ENCODE assay signal across 33 cellular contexts in genomic region chr2:60377825-60378224, GRCh38.
"Had no signal": no experiment of that assay in that cellular context is flagged by ENCODE, and none has a peak within 500 bp of the region (broad histone marks: within the 10 kb centered on the region; RNA-seq: fewer than 3 reads in every experiment).

No MANE protein-coding gene starts in this region.

- H3K36me3 ChIP-seq: adrenal gland, colonic mucosa had no signal

- FAIRE-seq: astrocyte, TTC549 had no signal

- DNase-seq: activated B cell treated with CpG ODN at 0.5 μM for 24 hours; activated CD4-positive, alpha-beta memory T cell treated with anti-CD3 and anti-CD28 coated beads for 36 hours; activated CD4-positive, alpha-beta T cell treated with anti-CD3 and anti-CD28 coated beads for 4 hours; activated CD4-positive, alpha-beta T cell treated with anti-CD3 and anti-CD28 coated beads, Interleukin-2, amount 10 ng/mL, durations not matched to agents 24 days and 14 days; activated CD4-positive, alpha-beta T cell treated with anti-CD3 and anti-CD28 coated beads, Interleukin-2, amount 50 U/mL, for 1 hour; activated CD4-positive, alpha-beta T cell treated with anti-CD3 and anti-CD28 coated beads, Interleukin-2, amount 50 U/mL, for 4 hours; activated CD4-positive, CD25-positive, alpha-beta regulatory T cell treated with anti-CD3 and anti-CD28 coated beads, Interleukin-2, amount 50 U/mL, for 72 hours; activated CD8-positive, alpha-beta memory T cell treated with anti-CD3 and anti-CD28 coated beads, Interleukin-2, amount 50 U/mL, for 4 hours; activated CD8-positive, alpha-beta T cell treated with anti-CD3 and anti-CD28 coated beads for 36 hours; activated effector memory CD4-positive, alpha-beta T cell treated with anti-CD3 and anti-CD28 coated beads, Interleukin-2, amount 50 U/mL, for 16 hours; activated gamma-delta T cell treated with Interleukin-2 at 50 U/mL for 16 hours; activated naive CD4-positive, alpha-beta T cell; activated naive CD4-positive, alpha-beta T cell treated with anti-CD3 and anti-CD28 coated beads for 36 hours; activated naive CD4-positive, alpha-beta T cell treated with anti-CD3 and anti-CD28 coated beads, Interleukin-2, amount 50 U/mL, for 16 hours; activated naive CD8-positive, alpha-beta T cell treated with anti-CD3 and anti-CD28 coated beads for 36 hours; activated T-cell treated with anti-CD3 and anti-CD28 coated beads for 4 hours; activated T-cell treated with anti-CD3 and anti-CD28 coated beads, Interleukin-2, amount 50 U/mL, for 1 hour; activated T-cell treated with anti-CD3 and anti-CD28 coated beads, Interleukin-2, amount 50 U/mL, for 4 hours; activated T-cell treated with anti-CD3 and anti-CD28 coated beads, Interleukin-2, amount 50 U/mL, for 72 hours; adrenal gland; amniotic stem cell; aorta; body of pancreas; caudate nucleus; cerebellar nuclear complex; colonic mucosa; T-helper 2 cell; T-helper 9 cell had no signal

- H3K27me3 ChIP-seq: adrenal gland, body of pancreas, colonic mucosa had no signal

- H3K4me3 ChIP-seq: adrenal gland, body of pancreas, colonic mucosa had no signal

- H3K9me3 ChIP-seq: adrenal gland, body of pancreas, colonic mucosa had no signal

- H3K27ac ChIP-seq: adrenal gland, body of pancreas, colonic mucosa, VCaP had no signal

- ATAC-seq: activated CD8-positive, alpha-beta T cell treated with anti-CD3 and anti-CD28 coated beads for 36 hours; activated naive CD4-positive, alpha-beta T cell treated with anti-CD3 and anti-CD28 coated beads, Interleukin-2, amount 50 U/mL, for 72 hours; activated T-cell treated with anti-CD3 and anti-CD28 coated beads, Interleukin-2, amount 50 U/mL, for 4 hours; activated T-cell treated with anti-CD3 and anti-CD28 coated beads, Interleukin-2, amount 50 U/mL, for 72 hours; activated T-helper 17 cell treated with anti-CD3 and anti-CD28 coated beads, Interleukin-2, amount 50 U/mL, for 72 hours; body of pancreas had no signal

- H3K4me1 ChIP-seq: adrenal gland, body of pancreas, colonic mucosa had no signal
